31 cellular contexts compared by ENCODE assay signal in genomic region chr10:25849971-25850370, GRCh38.
"Had no signal": no experiment of that assay in that cellular context is flagged by ENCODE, and none has a peak within 500 bp of the region (broad histone marks: within the 10 kb centered on the region; RNA-seq: fewer than 3 reads in every experiment).

No MANE protein-coding gene starts in this region.

- H3K4me3 Mint-ChIP-seq: activated CD4-positive, alpha-beta memory T cell treated with anti-CD3 and anti-CD28 coated beads, Interleukin-2, amount 10 ng/mL, durations not matched to agents 7 days and 5 days; activated naive CD4-positive, alpha-beta T cell treated with anti-CD3 and anti-CD28 coated beads for 36 hours; activated naive CD8-positive, alpha-beta T cell treated with anti-CD3 and anti-CD28 coated beads, Interleukin-2, amount 10 ng/mL, durations not matched to agents 7 days and 5 days; activated T-cell treated with anti-CD3 and anti-CD28 coated beads, Interleukin-2, amount 50 U/mL, for 72 hours; central memory CD8-positive, alpha-beta T cell; mesothelial cell of epicardium; naive thymus-derived CD8-positive, alpha-beta T cell; stimulated activated naive B cell treated with anti-CD40 and anti-IgM and Interleukin-4, amounts not matched to agents 10 μg/mL and 1 μg/mL and 100 μg/mL, for 72 hours; T-helper 17 cell; type B pancreatic cell had no signal

- H3K4me3 ChIP-seq: esophagus muscularis mucosa, left ventricle myocardium inferior, thoracic aorta, vagina had no signal

- FAIRE-seq: colon, endothelial cell of umbilical vein, frontal cortex, small intestine had no signal

- H3K27me3 Mint-ChIP-seq: activated CD4-positive, alpha-beta memory T cell treated with anti-CD3 and anti-CD28 coated beads, Interleukin-2, amount 10 ng/mL, durations not matched to agents 7 days and 5 days had no signal

- DNase-seq: activated CD4-positive, alpha-beta memory T cell treated with anti-CD3 and anti-CD28 coated beads, Interleukin-2, amount 10 ng/mL, durations not matched to agents 7 days and 5 days; activated CD4-positive, alpha-beta T cell treated with anti-CD3 and anti-CD28 coated beads for 48 hours; activated CD4-positive, CD25-positive, alpha-beta regulatory T cell; activated effector memory CD4-positive, alpha-beta T cell treated with Interleukin-2 at 50 U/mL for 16 hours; activated naive CD4-positive, alpha-beta T cell treated with anti-CD3 and anti-CD28 coated beads for 36 hours; activated naive CD8-positive, alpha-beta T cell treated with anti-CD3 and anti-CD28 coated beads, Interleukin-2, amount 10 ng/mL, durations not matched to agents 7 days and 5 days; activated T-cell treated with anti-CD3 and anti-CD28 coated beads, Interleukin-2, amount 50 U/mL, for 72 hours; amygdala; brain microvascular endothelial cell; effector memory CD4-positive, alpha-beta T cell; glutamatergic neuron; hippocampal formation; kidney glomerular epithelial cell; left ventricle myocardium inferior; naive thymus-derived CD8-positive, alpha-beta T cell; small intestine; stimulated activated CD4-positive, alpha-beta T cell treated with anti-CD3 and anti-CD28 coated beads, Interleukin-15, amount 100 ng/mL, for 24 hours; stimulated activated CD8-positive, alpha-beta memory T cell treated with anti-CD3 and anti-CD28 coated beads, Interleukin-4, amount 100 ng/mL, for 48 hours; stimulated activated naive B cell treated with anti-CD40 and anti-IgM and Interleukin-4, amounts not matched to agents 10 μg/mL and 1 μg/mL and 100 μg/mL, for 72 hours; T-helper 17 cell had no signal

- H3K79me2 ChIP-seq: parathyroid adenoma had no signal

- H2AFZ ChIP-seq: parathyroid adenoma had no signal

- H3K27ac ChIP-seq: brain microvascular endothelial cell, esophagus muscularis mucosa, left ventricle myocardium inferior, parathyroid adenoma, thoracic aorta, vagina had no signal

- H3K9ac ChIP-seq: parathyroid adenoma had no signal

- H3K27me3 ChIP-seq: brain microvascular endothelial cell, esophagus muscularis mucosa, vagina had no signal

- H3K9me3 ChIP-seq: esophagus muscularis mucosa, left ventricle myocardium inferior, thoracic aorta, vagina had no signal

- H3K4me1 ChIP-seq: esophagus muscularis mucosa, left ventricle myocardium inferior, parathyroid adenoma, vagina had no signal

- H3K36me3 ChIP-seq: brain microvascular endothelial cell, esophagus muscularis mucosa, left ventricle myocardium inferior, thoracic aorta, vagina had no signal

- ATAC-seq: activated T-cell treated with anti-CD3 and anti-CD28 coated beads, Interleukin-2, amount 50 U/mL, for 72 hours; naive thymus-derived CD8-positive, alpha-beta T cell; sciatic nerve; stimulated activated naive B cell treated with anti-CD40 and anti-IgM and Interleukin-4, amounts not matched to agents 10 μg/mL and 1 μg/mL and 100 μg/mL, for 72 hours; T-helper 17 cell had no signal

- H3K9me3 Mint-ChIP-seq: activated T-cell treated with anti-CD3 and anti-CD28 coated beads, Interleukin-2, amount 50 U/mL, for 72 hours; type B pancreatic cell had no signal

- H3K27ac Mint-ChIP-seq: activated CD4-positive, alpha-beta memory T cell treated with anti-CD3 and anti-CD28 coated beads, Interleukin-2, amount 10 ng/mL, durations not matched to agents 7 days and 5 days; activated naive CD4-positive, alpha-beta T cell treated with anti-CD3 and anti-CD28 coated beads for 36 hours; activated naive CD8-positive, alpha-beta T cell treated with anti-CD3 and anti-CD28 coated beads, Interleukin-2, amount 10 ng/mL, durations not matched to agents 7 days and 5 days; activated T-cell treated with anti-CD3 and anti-CD28 coated beads, Interleukin-2, amount 50 U/mL, for 72 hours; mesothelial cell of epicardium; naive thymus-derived CD8-positive, alpha-beta T cell; stimulated activated naive B cell treated with anti-CD40 and anti-IgM and Interleukin-4, amounts not matched to agents 10 μg/mL and 1 μg/mL and 100 μg/mL, for 72 hours; T-helper 17 cell; type B pancreatic cell had no signal

- H3K4me1 Mint-ChIP-seq: activated CD4-positive, alpha-beta memory T cell treated with anti-CD3 and anti-CD28 coated beads, Interleukin-2, amount 10 ng/mL, durations not matched to agents 7 days and 5 days; activated naive CD8-positive, alpha-beta T cell treated with anti-CD3 and anti-CD28 coated beads, Interleukin-2, amount 10 ng/mL, durations not matched to agents 7 days and 5 days; central memory CD8-positive, alpha-beta T cell; naive thymus-derived CD8-positive, alpha-beta T cell; stimulated activated naive B cell treated with anti-CD40 and anti-IgM and Interleukin-4, amounts not matched to agents 10 μg/mL and 1 μg/mL and 100 μg/mL, for 72 hours; T-helper 17 cell had no signal

- H3K36me3 Mint-ChIP-seq: activated naive CD8-positive, alpha-beta T cell treated with anti-CD3 and anti-CD28 coated beads, Interleukin-2, amount 10 ng/mL, durations not matched to agents 7 days and 5 days; mesothelial cell of epicardium; naive thymus-derived CD8-positive, alpha-beta T cell; stimulated activated naive B cell treated with anti-CD40 and anti-IgM and Interleukin-4, amounts not matched to agents 10 μg/mL and 1 μg/mL and 100 μg/mL, for 72 hours; type B pancreatic cell had no signal
